In genomic region chr7:35645691-35646090, GRCh38 we compare ENCODE assay signal across 23 cellular contexts. TPM values are rescaled to one million over a fixed set of nuclear protein-coding genes. Genes with fewer than 3 reads are reported as not detected.
DNase-seq lines count a peak whose midpoint lies in the region; ATAC-seq, FAIRE-seq and TF ChIP-seq lines count a peak whose summit lies in the region.
"Had no signal": no experiment of that assay in that cellular context is flagged by ENCODE, and none has a peak within 500 bp of the region (broad histone marks: within the 10 kb centered on the region; RNA-seq: fewer than 3 reads in every experiment).

No MANE protein-coding gene starts in this region.

- H3K4me1 ChIP-seq in left ventricle myocardium inferior (peaks cover 75% of the 10 kb centered on the region), MM.1S (ENCODE audit: low read length) (peaks cover 19% of the 10 kb centered on the region)
- H3K4me1 ChIP-seq: SJSA1 had no signal

- intact Hi-C loops in left ventricle myocardium inferior (cut with micrococcal nuclease) (no loop called here), Right ventricle myocardium superior (cut with DNase I) (no loop called here)

- H3K9ac ChIP-seq in MM.1S (ENCODE audit: low read length): peak overlapping the region; percentile 24; the same call in 1 of the 2 replicates

- no peak for ATAC-seq in Right ventricle myocardium superior (ENCODE audit: poor library complexity)
- no peak for ATAC-seq in HG02763 (IDR thresholded peaks at IDR 0.05; ENCODE audit: unreplicated experiment)
- no peak for ATAC-seq in HG02798 (IDR thresholded peaks at IDR 0.05; ENCODE audit: poor library complexity, unreplicated experiment)
- ATAC-seq: activated CD4-positive, alpha-beta T cell treated with anti-CD3 and anti-CD28 coated beads for 36 hours; naive thymus-derived CD4-positive, alpha-beta T cell had no signal

- H4K20me1 ChIP-seq in MM.1S (ENCODE audit: insufficient read depth, low read length): no peaks in the 10 kb centered on the region

- FAIRE-seq in endometrium (lab: Jason Lieb, UNC): peak; percentile 21
- FAIRE-seq: G401.6, keratinocyte had no signal

- no peak for DNase-seq in left ventricle myocardium inferior
- no peak for DNase-seq in Right ventricle myocardium superior
- DNase-seq in MM.1S: peak; percentile 35
- no peak for DNase-seq in NCI-H524 (lab: John Stamatoyannopoulos, UW)
- DNase-seq in NCI-H1105 (lab: John Stamatoyannopoulos, UW): no peak
- DNase-seq: activated CD4-positive, alpha-beta T cell treated with anti-CD3 and anti-CD28 coated beads for 36 hours; activated naive CD4-positive, alpha-beta T cell; activated T-cell treated with anti-CD3 and anti-CD28 coated beads, Interleukin-2, amount 50 U/mL, for 24 hours; HCEC 1CT; midbrain; naive thymus-derived CD4-positive, alpha-beta T cell; NCI-H1105 treated with DMSO at 0.1 percent for 48 hours; NCI-H1930; NCI-H226; stimulated activated CD8-positive, alpha-beta memory T cell treated with anti-CD3 and anti-CD28 coated beads, Interleukin-4, amount 100 ng/mL, for 48 hours; tibial artery had no signal

- H3F3A ChIP-seq in MM.1S (ENCODE audit: insufficient read depth, low read length): peaks cover 16% of the 10 kb centered on the region; the same call in 1 of the 2 replicates

- H3K27ac ChIP-seq in left ventricle myocardium inferior (replicated peaks) (peak overlapping the region; percentile 75), MM.1S (ENCODE audit: low read length) (peak overlapping the region; percentile 54; the same call in 1 of the 2 replicates)
- H3K27ac ChIP-seq: SJSA1, tibial artery had no signal

- no peak for TF ChIP-seq CTCF in left ventricle myocardium inferior (IDR thresholded peaks at IDR 0.05; ENCODE audit: borderline replicate concordance)
- no peak for TF ChIP-seq CTCF in MM.1S (IDR thresholded peaks at IDR 0.05; ENCODE audit: low read length)

- H3K4me2 ChIP-seq in MM.1S (ENCODE audit: low read depth, low read length): peak overlapping the region; percentile 67; the same call in 1 of the 2 replicates

- H3K4me3 ChIP-seq in left ventricle myocardium inferior (no peak overlapping the region), MM.1S (ENCODE audit: low read length) (peak overlapping the region; percentile 0; the same call in 1 of the 2 replicates)
- H3K4me3 ChIP-seq: adrenal gland, SJSA1, tibial artery had no signal

- H2AFZ ChIP-seq in MM.1S (ENCODE audit: low read length): no peak overlapping the region

- H3K36me3 ChIP-seq in left ventricle myocardium inferior (peaks cover 4% of the 10 kb centered on the region), MM.1S (replicated peaks; ENCODE audit: insufficient read depth, low read length) (no peaks in the 10 kb centered on the region)
- H3K36me3 ChIP-seq: adrenal gland, SJSA1 had no signal

- H3K27me3 ChIP-seq in left ventricle myocardium inferior (ENCODE audit: low read depth) (no peaks in the 10 kb centered on the region), MM.1S (replicated peaks; ENCODE audit: insufficient read depth, low read length) (no peaks in the 10 kb centered on the region)
- H3K27me3 ChIP-seq: adrenal gland, SJSA1, tibial artery had no signal

- H3K79me2 ChIP-seq in MM.1S (ENCODE audit: low read length): 0 out of 2 replicates have a peak, but pooled peaks cover under 1% of the 10 kb centered on the region

- H3K9me2 ChIP-seq in MM.1S (replicated peaks; ENCODE audit: insufficient read depth, low read length): no peaks in the 10 kb centered on the region

- no peaks in the 10 kb centered on the region for H3K9me3 ChIP-seq in left ventricle myocardium inferior (replicated peaks)
- H3K9me3 ChIP-seq in MM.1S (replicated peaks; ENCODE audit: insufficient read depth, low read length): no peaks in the 10 kb centered on the region
- H3K9me3 ChIP-seq: adrenal gland, SJSA1, tibial artery had no signal

RNA-seq across cellular contexts. Expression of gene HERPUD2, which starts 49.2 kb away (rescaled TPM):
- 13.6 TPM for total RNA-seq in left ventricle myocardium inferior
- 13.5 TPM for total RNA-seq in Right ventricle myocardium superior
